In genomic region chr17:59669944-59670343, GRCh38 we compare ENCODE assay signal across 13 cellular contexts. TPM values are rescaled to one million over a fixed set of nuclear protein-coding genes. Genes with fewer than 3 reads are reported as not detected.
DNase-seq lines count a peak whose midpoint lies in the region; ATAC-seq and TF ChIP-seq lines count a peak whose summit lies in the region.
"Had no signal": no experiment of that assay in that cellular context is flagged by ENCODE, and none has a peak within 500 bp of the region (broad histone marks: within the 10 kb centered on the region; RNA-seq: fewer than 3 reads in every experiment).

No MANE protein-coding gene starts in this region.

- H3K9ac ChIP-seq in smooth muscle cell (ENCODE audit: low read depth) = no peak overlapping the region

- no peaks in the 10 kb centered on the region for H3K9me3 Mint-ChIP-seq in T-helper 2 cell treated with Interferon-gamma antibody and Interleukin-4, amounts not matched to agents 5 μg/mL and 100 μg/mL, for 36 hours
- H3K9me3 Mint-ChIP-seq in HFFc6 = no peaks in the 10 kb centered on the region
- H3K9me3 Mint-ChIP-seq in central memory CD8-positive, alpha-beta T cell = no peaks in the 10 kb centered on the region
- H3K9me3 Mint-ChIP-seq: type B pancreatic cell had no signal

- TF ChIP-seq CTCF in HFFc6 (IDR thresholded peaks at IDR 0.05) (no peak), smooth muscle cell (IDR thresholded peaks at IDR 0.05; ENCODE audit: borderline replicate concordance, insufficient read depth, poor library complexity, severe bottlenecking) (no peak), esophagus muscularis mucosa (IDR thresholded peaks at IDR 0.05) (no peak)

- H3K4me1 Mint-ChIP-seq in T-helper 2 cell treated with Interferon-gamma antibody and Interleukin-4, amounts not matched to agents 5 μg/mL and 100 μg/mL, for 36 hours (ENCODE audit: low read depth) = peaks cover 30% of the 10 kb centered on the region
- peaks cover 94% of the 10 kb centered on the region for H3K4me1 Mint-ChIP-seq in HFFc6 (ENCODE audit: low read depth)
- peaks cover 13% of the 10 kb centered on the region for H3K4me1 Mint-ChIP-seq in central memory CD8-positive, alpha-beta T cell

- peaks cover 30% of the 10 kb centered on the region for H3F3A ChIP-seq in smooth muscle cell (ENCODE audit: low read depth)

- peak overlapping the region; percentile 48 for H3K27ac Mint-ChIP-seq in T-helper 2 cell treated with Interferon-gamma antibody and Interleukin-4, amounts not matched to agents 5 μg/mL and 100 μg/mL, for 36 hours
- H3K27ac Mint-ChIP-seq in HFFc6 = peak overlapping the region; percentile 80
- peak overlapping the region; percentile 39 for H3K27ac Mint-ChIP-seq in central memory CD8-positive, alpha-beta T cell (ENCODE audit: low read depth)
- H3K27ac Mint-ChIP-seq: type B pancreatic cell had no signal

- DNase-seq in T-helper 2 cell treated with Interferon-gamma antibody and Interleukin-4, amounts not matched to agents 5 μg/mL and 100 μg/mL, for 36 hours (ENCODE audit: low spot score) = no peak
- no peak for DNase-seq in T-helper 2 cell
- DNase-seq in HFFc6 = no peak
- no peak for DNase-seq in central memory CD8-positive, alpha-beta T cell (ENCODE audit: low spot score in 2 of 2)
- no peak for DNase-seq in smooth muscle cell (lab: John Stamatoyannopoulos, UW; ENCODE audit: unreplicated experiment)
- DNase-seq in MV-4-11 (lab: John Stamatoyannopoulos, UW) = no peak
- DNase-seq in esophagus muscularis mucosa (ENCODE audit: extremely low spot score) = no peak
- no peak for DNase-seq in HT-29 (ENCODE audit: low spot score)
- DNase-seq: anterior cingulate cortex, DMS53, NCI-H2227 treated with DMSO at 0.1 percent for 48 hours, PC-9 had no signal

- H2AFZ ChIP-seq in smooth muscle cell (ENCODE audit: low read depth) = no peak overlapping the region
- H2AFZ ChIP-seq: PC-9 had no signal

- H3K36me3 Mint-ChIP-seq in T-helper 2 cell treated with Interferon-gamma antibody and Interleukin-4, amounts not matched to agents 5 μg/mL and 100 μg/mL, for 36 hours (ENCODE audit: low read depth) = peaks cover 53% of the 10 kb centered on the region
- H3K36me3 Mint-ChIP-seq in HFFc6 (ENCODE audit: low read depth) = peaks cover 56% of the 10 kb centered on the region
- peaks cover 53% of the 10 kb centered on the region for H3K36me3 Mint-ChIP-seq in central memory CD8-positive, alpha-beta T cell (ENCODE audit: insufficient read depth)

- H3K36me3 ChIP-seq in smooth muscle cell (ENCODE audit: low read depth) = peaks cover 36% of the 10 kb centered on the region
- H3K36me3 ChIP-seq in esophagus muscularis mucosa = peaks cover 38 to 94% (median 72%) of the 10 kb centered on the region in 4 donors

- intact Hi-C loops in esophagus muscularis mucosa (cut with DNase I) = no loop called here

- ATAC-seq in central memory CD8-positive, alpha-beta T cell (replicated peaks; ENCODE audit: extremely low read depth, poor library complexity, severe bottlenecking) = no peak

- H3K9me3 ChIP-seq in smooth muscle cell (replicated peaks; ENCODE audit: low read depth) = no peaks in the 10 kb centered on the region
- H3K9me3 ChIP-seq in esophagus muscularis mucosa = no peaks in the 10 kb centered on the region

- H3K27me3 ChIP-seq in smooth muscle cell (ENCODE audit: low read depth) (no peaks in the 10 kb centered on the region), esophagus muscularis mucosa (no peaks in the 10 kb centered on the region)

- no peak overlapping the region for H3K4me3 Mint-ChIP-seq in T-helper 2 cell treated with Interferon-gamma antibody and Interleukin-4, amounts not matched to agents 5 μg/mL and 100 μg/mL, for 36 hours
- H3K4me3 Mint-ChIP-seq in HFFc6 = peak overlapping the region; percentile 57
- H3K4me3 Mint-ChIP-seq in central memory CD8-positive, alpha-beta T cell = no peak overlapping the region
- H3K4me3 Mint-ChIP-seq: type B pancreatic cell had no signal

- TF ChIP-seq POLR2A in esophagus muscularis mucosa (IDR thresholded peaks at IDR 0.05; ENCODE audit: low read depth) = no peak

- H3K27ac ChIP-seq in smooth muscle cell (ENCODE audit: low read depth) = peak overlapping the region; percentile 74
- no peak overlapping the region for H3K27ac ChIP-seq in esophagus muscularis mucosa (replicated peaks in 1 of 4)

- no peaks in the 10 kb centered on the region for H3K27me3 Mint-ChIP-seq in T-helper 2 cell treated with Interferon-gamma antibody and Interleukin-4, amounts not matched to agents 5 μg/mL and 100 μg/mL, for 36 hours (ENCODE audit: low read depth)
- H3K27me3 Mint-ChIP-seq in HFFc6 (ENCODE audit: insufficient read depth) = peaks cover 2% of the 10 kb centered on the region; the same call in 1 of the 2 replicates
- no peaks in the 10 kb centered on the region for H3K27me3 Mint-ChIP-seq in central memory CD8-positive, alpha-beta T cell
- H3K27me3 Mint-ChIP-seq: type B pancreatic cell had no signal

- no peak overlapping the region for H3K4me3 ChIP-seq in smooth muscle cell
- H3K4me3 ChIP-seq in esophagus muscularis mucosa = no peak overlapping the region
- H3K4me3 ChIP-seq: PC-9 had no signal

- peaks cover 7% of the 10 kb centered on the region for H3K4me1 ChIP-seq in smooth muscle cell (ENCODE audit: low read depth)
- peaks cover 4 to 25% (median 13%) of the 10 kb centered on the region in 4 donors for H3K4me1 ChIP-seq in esophagus muscularis mucosa

- 89% methylated on average over 1 of the region's 1 CpG for WGBS in smooth muscle cell (ENCODE audit: low lambda C conversion rate)
- WGBS in esophagus muscularis mucosa = 94% methylated on average over 1 of the region's 1 CpG

- H3K79me2 ChIP-seq in smooth muscle cell (ENCODE audit: low read depth) = peaks cover 79% of the 10 kb centered on the region

- H3K4me2 ChIP-seq in smooth muscle cell = no peak overlapping the region
- H3K4me2 ChIP-seq: PC-9 had no signal

- no peak for TF ChIP-seq EP300 in esophagus muscularis mucosa (IDR thresholded peaks at IDR 0.05)

- H4K20me1 ChIP-seq in smooth muscle cell (ENCODE audit: low read depth) = peaks cover 86% of the 10 kb centered on the region

RNA-seq across cellular contexts. Expression of gene PTRH2, which starts 37.3 kb away (rescaled TPM):
- 10 to 100 TPM; 20.7 to 31.8 (median 23.0) TPM for total RNA-seq in HFFc6 (2021; fragmentation: NEBNext Ultra II Directional; extraction: Animal tissue kit (Norgen Biotek cat#: 25700))
- total RNA-seq in smooth muscle cell (11.4 and 28.2 TPM in 2 replicates), esophagus muscularis mucosa (10 to 100 TPM; 11.4 to 31.1 (median 15.2) TPM)
- polyA plus RNA-seq in smooth muscle cell = 26.2 and 27.5 TPM in 2 replicates
- 36.4 and 38.9 TPM in 2 replicates for total RNA-seq in HT-29 (2014; rRNA removed; shearing (Covaris generic))

RNA-seq across cellular contexts. Expression of gene VMP1, which starts 37.5 kb away (rescaled TPM):
- total RNA-seq in HFFc6 (2021; fragmentation: NEBNext Ultra II Directional; extraction: Animal tissue kit (Norgen Biotek cat#: 25700)) = 100 to 1,000 TPM; 121 to 155 (median 149) TPM
- total RNA-seq in smooth muscle cell = 514 and 545 TPM in 2 replicates
- 102 and 116 TPM in 2 replicates for polyA plus RNA-seq in smooth muscle cell
- total RNA-seq in esophagus muscularis mucosa = 100 to 1,000 TPM in 1 of 4 donors, 10 to 100 TPM in 3; 47.3 to 137 (median 59.6) TPM
- total RNA-seq in HT-29 (2014; rRNA removed; shearing (Covaris generic)) = 194 and 223 TPM in 2 replicates

RNA-seq across cellular contexts. Expression of gene CLTC, which starts 50.2 kb away (rescaled TPM):
- total RNA-seq in HFFc6 (2021; fragmentation: NEBNext Ultra II Directional; extraction: Animal tissue kit (Norgen Biotek cat#: 25700)) = 100 to 1,000 TPM; 354 to 460 (median 397) TPM
- total RNA-seq in smooth muscle cell (362 and 378 TPM in 2 replicates), esophagus muscularis mucosa (100 to 1,000 TPM; 206 to 283 (median 252) TPM)
- polyA plus RNA-seq in smooth muscle cell = 102 and 114 TPM in 2 replicates
- total RNA-seq in HT-29 (2014; rRNA removed; shearing (Covaris generic)) = 78.9 and 92.0 TPM in 2 replicates
